Comparison of ENCODE assay signal across 17 cellular contexts in genomic region chrX:100745205-100745604, GRCh38. TPM values are rescaled to one million over a fixed set of nuclear protein-coding genes. Genes with fewer than 3 reads are reported as not detected.
DNase-seq lines count a peak whose midpoint lies in the region; ATAC-seq and TF ChIP-seq lines count a peak whose summit lies in the region.
"Had no signal": no experiment of that assay in that cellular context is flagged by ENCODE, and none has a peak within 500 bp of the region (broad histone marks: within the 10 kb centered on the region; RNA-seq: fewer than 3 reads in every experiment).

No MANE protein-coding gene starts in this region.

- TF ChIP-seq EP300 in gastroesophageal sphincter (IDR thresholded peaks at IDR 0.05) (no peak), transverse colon (IDR thresholded peaks at IDR 0.05; ENCODE audit: low read depth) (no peak)

- TF ChIP-seq CTCF in LNCaP clone FGC (IDR thresholded peaks at IDR 0.05; ENCODE audit: control insufficient read depth, extremely low read depth, insufficient read depth), result no peak
- TF ChIP-seq CTCF in gastroesophageal sphincter (IDR thresholded peaks at IDR 0.05), result no peak
- no peak for TF ChIP-seq CTCF in prostate gland (IDR thresholded peaks at IDR 0.05)
- TF ChIP-seq CTCF in transverse colon (IDR thresholded peaks at IDR 0.05), result no peak

- in situ Hi-C loops in transverse colon (cut with MboI; ENCODE audit: low pct_ligation_motif_present in 1 of 4, low pct_unique_long_range_greater_than_20kb in 1 of 4, low sequenced_read_pairs in 3 of 4), result no loop called here

- ATAC-seq in gastroesophageal sphincter (no peak), HG03196 (IDR thresholded peaks at IDR 0.05; ENCODE audit: unreplicated experiment) (no peak)
- ATAC-seq: PC-3 had no signal

- H3K4me1 ChIP-seq in gastroesophageal sphincter (peaks cover 0 to 24% (median 0%) of the 10 kb centered on the region in 3 donors), prostate gland (replicated peaks) (peaks cover 3% of the 10 kb centered on the region), transverse colon (peaks cover 0 to 26% (median 5%) of the 10 kb centered on the region in 4 donors), SJCRH30 (peaks cover 5% of the 10 kb centered on the region)

- 60 to 64% methylated on average over 1 of the region's 1 CpG for WGBS in gastroesophageal sphincter (ENCODE audit: low coverage in 1 of 2), 2 donors
- 0% methylated on average over 1 of the region's 1 CpG for WGBS in prostate gland
- 0 to 23% methylated on average over 1 of the region's 1 CpG for WGBS in transverse colon (ENCODE audit: low coverage in 1 of 2), 2 donors

- TF ChIP-seq POLR2A in gastroesophageal sphincter (IDR thresholded peaks at IDR 0.05), result no peak
- no peak for TF ChIP-seq POLR2A in prostate gland (IDR thresholded peaks at IDR 0.05)
- TF ChIP-seq POLR2A in transverse colon (IDR thresholded peaks at IDR 0.05), result no peak

- H3K27me3 ChIP-seq in gastroesophageal sphincter (no peaks in the 10 kb centered on the region), prostate gland (replicated peaks; ENCODE audit: insufficient read depth) (no peaks in the 10 kb centered on the region), transverse colon (no peaks in the 10 kb centered on the region), SJCRH30 (no peaks in the 10 kb centered on the region)
- H3K27me3 ChIP-seq: MG63 had no signal

- H3K27ac ChIP-seq in gastroesophageal sphincter (peak overlapping the region; percentile 65 to 77 (median 72)), prostate gland (peak overlapping the region; percentile 72 to 81), transverse colon (peak overlapping the region; percentile 72 to 82 (median 76)), SJCRH30 (no peak overlapping the region)

- H3K36me3 ChIP-seq in gastroesophageal sphincter (no peaks in the 10 kb centered on the region), prostate gland (no peaks in the 10 kb centered on the region), transverse colon (no peaks in the 10 kb centered on the region), SJCRH30 (no peaks in the 10 kb centered on the region)
- H3K36me3 ChIP-seq: MG63 had no signal

- no peaks in the 10 kb centered on the region for H3K9me3 ChIP-seq in gastroesophageal sphincter
- no peaks in the 10 kb centered on the region for H3K9me3 ChIP-seq in prostate gland
- no peaks in the 10 kb centered on the region for H3K9me3 ChIP-seq in transverse colon
- H3K9me3 ChIP-seq in SJCRH30 (replicated peaks), result no peaks in the 10 kb centered on the region
- H3K9me3 ChIP-seq: MG63 had no signal

- H3K4me3 ChIP-seq in LNCaP clone FGC (ENCODE audit: low read depth, low read length), result no peak overlapping the region
- H3K4me3 ChIP-seq in gastroesophageal sphincter, result no peak overlapping the region
- H3K4me3 ChIP-seq in prostate gland, result no peak overlapping the region
- no peak overlapping the region for H3K4me3 ChIP-seq in transverse colon
- no peak overlapping the region for H3K4me3 ChIP-seq in SJCRH30
- H3K4me3 ChIP-seq: MG63 had no signal

- intact Hi-C loops in prostate gland (cut with DNase I), result no loop called here
- intact Hi-C loops in transverse colon (cut with DNase I; ENCODE audit: low total_unique reads), result no loop called here

- DNase-seq in LNCaP clone FGC (ENCODE audit: low read depth), result peak; percentile 72
- no peak for DNase-seq in prostate gland (ENCODE audit: low spot score)
- DNase-seq in transverse colon, result no peak
- no peak for DNase-seq in SJCRH30
- DNase-seq in superior temporal gyrus (ENCODE audit: extremely low spot score), result no peak
- DNase-seq: CD4-positive, alpha-beta memory T cell; DND-41; GDM1; KG1; MG63; NCI-H1105 treated with DMSO at 0.1 percent for 48 hours; NCI-H187; NCI-H446; PC-3 had no signal

RNA-seq across cellular contexts. Expression of gene SYTL4, which starts 13.3 kb away (rescaled TPM):
- total RNA-seq in gastroesophageal sphincter (10 to 100 TPM; 18.6 to 33.6 (median 26.7) TPM), prostate gland (10 to 100 TPM; 25.7 to 39.3 TPM), transverse colon (10 to 100 TPM; 39.0 to 49.7 (median 43.1) TPM)
- total RNA-seq in SJCRH30 (2014; rRNA removed; shearing (Covaris generic)), result not detected in 2 replicates
- total RNA-seq: B cell; CD4-positive, alpha-beta memory T cell had no signal

Comparison
In these comparisons a context has a peak if more than half of its experiments do, and no peak if none do; other contexts are left out.
1. RNA of gene SYTL4, which starts 13.3 kb away (total RNA-seq): 39.0 to 49.7 TPM in transverse colon, 25.7 to 39.3 TPM in prostate gland and 18.6 to 33.6 TPM in gastroesophageal sphincter; not detected in SJCRH30; every median in the first group is over 10 times any median in the second.